Comparison of ENCODE assay signal across 1 cellular context in the genomic region with DNA sequence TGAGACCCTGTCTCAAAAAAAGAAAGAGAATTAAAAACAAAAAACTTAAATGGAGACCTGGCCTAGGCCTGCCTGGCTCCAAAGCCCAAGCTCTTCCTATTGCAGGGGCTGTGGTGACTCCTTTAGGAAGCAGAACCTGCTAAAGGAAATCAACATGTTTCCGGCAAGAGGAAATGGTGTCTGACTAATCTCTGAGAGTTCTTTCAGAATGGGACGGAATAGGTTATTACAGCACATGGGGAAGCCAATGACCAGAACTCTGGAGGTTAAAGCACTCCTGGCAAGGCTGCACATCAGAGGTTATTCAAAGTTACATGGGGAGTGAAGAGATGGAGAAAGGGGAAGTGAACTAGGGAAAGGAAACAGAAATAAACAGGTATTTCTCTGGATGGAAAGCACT.
TF ChIP-seq lines count a peak whose summit lies in the region.

No MANE protein-coding gene starts in this region.

TF ChIP-seq in SK-N-SH treated with all-trans-retinoic acid at 6 μM for 48 hours, 23 proteins besides CTCF, POLR2A, EP300 and RAD21 (continued from another document):
- no peak for TF ChIP-seq ARNTL (CRISPR knock-in tag; IDR thresholded peaks at IDR 0.05; ENCODE audit: borderline replicate concordance, low read depth)
- TF ChIP-seq, protein P1, sequence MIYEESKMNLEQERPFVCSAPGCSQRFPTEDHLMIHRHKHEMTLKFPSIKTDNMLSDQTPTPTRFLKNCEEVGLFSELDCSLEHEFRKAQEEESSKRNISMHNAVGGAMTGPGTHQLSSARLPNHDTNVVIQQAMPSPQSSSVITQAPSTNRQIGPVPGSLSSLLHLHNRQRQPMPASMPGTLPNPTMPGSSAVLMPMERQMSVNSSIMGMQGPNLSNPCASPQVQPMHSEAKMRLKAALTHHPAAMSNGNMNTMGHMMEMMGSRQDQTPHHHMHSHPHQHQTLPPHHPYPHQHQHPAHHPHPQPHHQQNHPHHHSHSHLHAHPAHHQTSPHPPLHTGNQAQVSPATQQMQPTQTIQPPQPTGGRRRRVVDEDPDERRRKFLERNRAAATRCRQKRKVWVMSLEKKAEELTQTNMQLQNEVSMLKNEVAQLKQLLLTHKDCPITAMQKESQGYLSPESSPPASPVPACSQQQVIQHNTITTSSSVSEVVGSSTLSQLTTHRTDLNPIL (CRISPR knock-in tag; IDR thresholded peaks at IDR 0.05; ENCODE audit: low read depth), result no peak
- TF ChIP-seq, protein P2, sequence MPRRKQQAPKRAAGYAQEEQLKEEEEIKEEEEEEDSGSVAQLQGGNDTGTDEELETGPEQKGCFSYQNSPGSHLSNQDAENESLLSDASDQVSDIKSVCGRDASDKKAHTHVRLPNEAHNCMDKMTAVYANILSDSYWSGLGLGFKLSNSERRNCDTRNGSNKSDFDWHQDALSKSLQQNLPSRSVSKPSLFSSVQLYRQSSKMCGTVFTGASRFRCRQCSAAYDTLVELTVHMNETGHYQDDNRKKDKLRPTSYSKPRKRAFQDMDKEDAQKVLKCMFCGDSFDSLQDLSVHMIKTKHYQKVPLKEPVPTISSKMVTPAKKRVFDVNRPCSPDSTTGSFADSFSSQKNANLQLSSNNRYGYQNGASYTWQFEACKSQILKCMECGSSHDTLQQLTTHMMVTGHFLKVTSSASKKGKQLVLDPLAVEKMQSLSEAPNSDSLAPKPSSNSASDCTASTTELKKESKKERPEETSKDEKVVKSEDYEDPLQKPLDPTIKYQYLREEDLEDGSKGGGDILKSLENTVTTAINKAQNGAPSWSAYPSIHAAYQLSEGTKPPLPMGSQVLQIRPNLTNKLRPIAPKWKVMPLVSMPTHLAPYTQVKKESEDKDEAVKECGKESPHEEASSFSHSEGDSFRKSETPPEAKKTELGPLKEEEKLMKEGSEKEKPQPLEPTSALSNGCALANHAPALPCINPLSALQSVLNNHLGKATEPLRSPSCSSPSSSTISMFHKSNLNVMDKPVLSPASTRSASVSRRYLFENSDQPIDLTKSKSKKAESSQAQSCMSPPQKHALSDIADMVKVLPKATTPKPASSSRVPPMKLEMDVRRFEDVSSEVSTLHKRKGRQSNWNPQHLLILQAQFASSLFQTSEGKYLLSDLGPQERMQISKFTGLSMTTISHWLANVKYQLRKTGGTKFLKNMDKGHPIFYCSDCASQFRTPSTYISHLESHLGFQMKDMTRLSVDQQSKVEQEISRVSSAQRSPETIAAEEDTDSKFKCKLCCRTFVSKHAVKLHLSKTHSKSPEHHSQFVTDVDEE (CRISPR knock-in tag; IDR thresholded peaks at IDR 0.05), result no peak
- no peak for TF ChIP-seq ZC3H10 (CRISPR knock-in tag; IDR thresholded peaks at IDR 0.05)
- no peak for TF ChIP-seq GLIS3 (CRISPR knock-in tag; IDR thresholded peaks at IDR 0.05)
- TF ChIP-seq POU6F1 (CRISPR knock-in tag; IDR thresholded peaks at IDR 0.05; ENCODE audit: borderline replicate concordance, low read depth), result no peak
- TF ChIP-seq PPARA (CRISPR knock-in tag; IDR thresholded peaks at IDR 0.05; ENCODE audit: borderline replicate concordance), result no peak
- TF ChIP-seq ZFP3 (CRISPR knock-in tag; IDR thresholded peaks at IDR 0.05), result no peak
- TF ChIP-seq CSDC2 (CRISPR knock-in tag; IDR thresholded peaks at IDR 0.05), result no peak
- TF ChIP-seq RARB (CRISPR knock-in tag; IDR thresholded peaks at IDR 0.05), result no peak
TF ChIP-seq in SK-N-SH treated with all-trans-retinoic acid at 6 μM for 48 hours: peak in this region for 0.
